Comparison of ENCODE assay signal across 20 cellular contexts in genomic region chr13:46359731-46360130, GRCh38. TPM values are rescaled to one million over a fixed set of nuclear protein-coding genes. Genes with fewer than 3 reads are reported as not detected.
A peak's percentile ranks its signal among the peaks of the same experiment; 100 is the strongest.
DNase-seq lines count a peak whose midpoint lies in the region; ATAC-seq and TF ChIP-seq lines count a peak whose summit lies in the region.
"Had no signal": no experiment of that assay in that cellular context is flagged by ENCODE, and none has a peak within 500 bp of the region (broad histone marks: within the 10 kb centered on the region; RNA-seq: fewer than 3 reads in every experiment).

No MANE protein-coding gene starts in this region.

- H3K27me3 ChIP-seq in brain microvascular endothelial cell (replicated peaks), result no peaks in the 10 kb centered on the region
- H3K27me3 ChIP-seq in vagina, result no peaks in the 10 kb centered on the region
- H3K27me3 ChIP-seq: Peyer's patch, spleen had no signal

- peak in 1 of 2 donors; percentile 50 for ATAC-seq in natural killer cell treated with Interleukin-12 subunit alpha and Interleukin-12 subunit beta and Interleukin-15 and Interleukin-18, amount 100 ng/mL, for 72 hours
- ATAC-seq in natural killer cell, result no peak
- ATAC-seq in GM21515 (IDR thresholded peaks at IDR 0.05; ENCODE audit: unreplicated experiment), result no peak
- ATAC-seq: naive thymus-derived CD4-positive, alpha-beta T cell had no signal

- no peaks in the 10 kb centered on the region for H3K4me1 ChIP-seq in vagina
- H3K4me1 ChIP-seq: Peyer's patch had no signal

- TF ChIP-seq CTCF in natural killer cell (IDR thresholded peaks at IDR 0.05) (no peak), brain microvascular endothelial cell (IDR thresholded peaks at IDR 0.05; ENCODE audit: low read depth, low read length, missing control alignments) (no peak), vagina (IDR thresholded peaks at IDR 0.05) (no peak)

- no peak overlapping the region for H3K4me3 ChIP-seq in brain microvascular endothelial cell (ENCODE audit: low read depth, low read length)
- H3K4me3 ChIP-seq in vagina, result no peak overlapping the region
- H3K4me3 ChIP-seq: Peyer's patch, spleen had no signal

- H3K9me3 Mint-ChIP-seq in natural killer cell treated with Interleukin-12 subunit alpha and Interleukin-12 subunit beta and Interleukin-15 and Interleukin-18, amount 100 ng/mL, for 72 hours, result peaks cover under 1% of the 10 kb centered on the region
- H3K9me3 Mint-ChIP-seq in natural killer cell, result no peaks in the 10 kb centered on the region
- H3K9me3 Mint-ChIP-seq: CD8-positive, alpha-beta memory T cell had no signal

- H3K27ac ChIP-seq in brain microvascular endothelial cell (no peak overlapping the region), vagina (peak overlapping the region; percentile 34)
- H3K27ac ChIP-seq: Peyer's patch, spleen, VCaP had no signal

- peak overlapping the region; percentile 63 for H3K4me3 Mint-ChIP-seq in natural killer cell treated with Interleukin-12 subunit alpha and Interleukin-12 subunit beta and Interleukin-15 and Interleukin-18, amount 100 ng/mL, for 72 hours
- no peak overlapping the region for H3K4me3 Mint-ChIP-seq in natural killer cell
- H3K4me3 Mint-ChIP-seq: activated CD4-positive, alpha-beta memory T cell treated with anti-CD3 and anti-CD28 coated beads for 36 hours; activated T-helper 1 cell treated with anti-CD3 and anti-CD28 coated beads, Interleukin-12 subunit alpha, Interleukin-12 subunit beta, Interleukin-2, Interleukin-4 antibody, amounts not matched to agents 30 ng/mL and 10 ng/mL and 1 ng/mL, durations not matched to agents 14 hours and 24 hours and 36 hours; CD8-positive, alpha-beta memory T cell; naive thymus-derived CD4-positive, alpha-beta T cell had no signal

- no peak for TF ChIP-seq POLR2A in vagina (IDR thresholded peaks at IDR 0.05)

- no peaks in the 10 kb centered on the region for H3K9me3 ChIP-seq in vagina
- H3K9me3 ChIP-seq: Peyer's patch, spleen had no signal

- H3K36me3 ChIP-seq in brain microvascular endothelial cell (replicated peaks) (no peaks in the 10 kb centered on the region), vagina (no peaks in the 10 kb centered on the region)

- H3K36me3 Mint-ChIP-seq in natural killer cell treated with Interleukin-12 subunit alpha and Interleukin-12 subunit beta and Interleukin-15 and Interleukin-18, amount 100 ng/mL, for 72 hours, result peaks cover 17% of the 10 kb centered on the region
- no peaks in the 10 kb centered on the region for H3K36me3 Mint-ChIP-seq in natural killer cell
- H3K36me3 Mint-ChIP-seq: activated CD4-positive, alpha-beta memory T cell treated with anti-CD3 and anti-CD28 coated beads for 36 hours; CD8-positive, alpha-beta memory T cell had no signal

- DNase-seq in natural killer cell treated with Interleukin-12 subunit alpha and Interleukin-12 subunit beta and Interleukin-15 and Interleukin-18, amount 100 ng/mL, for 72 hours (ENCODE audit: low spot score), result no peak
- DNase-seq in natural killer cell (no peak), brain microvascular endothelial cell (peak; percentile 14), kidney tubule cell (ENCODE audit: low spot score) (peak; percentile 8), vagina (ENCODE audit: extremely low spot score in 2 of 2) (no peak), DMS53 treated with DMSO at 0.1 percent for 48 hours (lab: John Stamatoyannopoulos, UW; ENCODE audit: unreplicated experiment) (no peak), NOMO-1 (lab: John Stamatoyannopoulos, UW; ENCODE audit: unreplicated experiment in 2 of 2) (no peak)
- DNase-seq: activated CD4-positive, alpha-beta memory T cell treated with anti-CD3 and anti-CD28 coated beads for 36 hours; CD8-positive, alpha-beta memory T cell; KG1; naive thymus-derived CD4-positive, alpha-beta T cell; NCI-H1048; NCI-H748 treated with DMSO at 0.1 percent for 48 hours; Peyer's patch; spleen; stimulated activated naive CD4-positive, alpha-beta T cell had no signal

- H3K27me3 Mint-ChIP-seq in natural killer cell treated with Interleukin-12 subunit alpha and Interleukin-12 subunit beta and Interleukin-15 and Interleukin-18, amount 100 ng/mL, for 72 hours, result no peaks in the 10 kb centered on the region
- H3K27me3 Mint-ChIP-seq in natural killer cell (ENCODE audit: low read depth in 2 of 2), result peaks cover 0 to 2% of the 10 kb centered on the region in 2 donors

- peak overlapping the region; percentile 69 to 80 for H3K27ac Mint-ChIP-seq in natural killer cell treated with Interleukin-12 subunit alpha and Interleukin-12 subunit beta and Interleukin-15 and Interleukin-18, amount 100 ng/mL, for 72 hours
- no peak overlapping the region for H3K27ac Mint-ChIP-seq in natural killer cell
- H3K27ac Mint-ChIP-seq: activated CD4-positive, alpha-beta memory T cell treated with anti-CD3 and anti-CD28 coated beads for 36 hours; activated T-helper 1 cell treated with anti-CD3 and anti-CD28 coated beads, Interleukin-12 subunit alpha, Interleukin-12 subunit beta, Interleukin-2, Interleukin-4 antibody, amounts not matched to agents 30 ng/mL and 10 ng/mL and 1 ng/mL, durations not matched to agents 14 hours and 24 hours and 36 hours; CD8-positive, alpha-beta memory T cell; naive thymus-derived CD4-positive, alpha-beta T cell had no signal

- peaks cover 22 to 29% of the 10 kb centered on the region in 2 donors for H3K4me1 Mint-ChIP-seq in natural killer cell treated with Interleukin-12 subunit alpha and Interleukin-12 subunit beta and Interleukin-15 and Interleukin-18, amount 100 ng/mL, for 72 hours (ENCODE audit: low read depth in 2 of 2)
- peaks cover 3% of the 10 kb centered on the region in 2 donors for H3K4me1 Mint-ChIP-seq in natural killer cell

- in situ Hi-C loops in brain microvascular endothelial cell (cut with HindIII; ENCODE audit: low pct_ligation_motif_present, low sequenced_read_pairs), result no loop called here

- intact Hi-C loops in natural killer cell (cut with micrococcal nuclease) (no loop called here), vagina (cut with DNase I) (no loop called here)

RNA-seq across cellular contexts. Expression of gene RUBCNL, which starts 27.3 kb away (rescaled TPM):
- total RNA-seq in natural killer cell treated with Interleukin-12 subunit alpha and Interleukin-12 subunit beta and Interleukin-15 and Interleukin-18, amount 100 ng/mL, for 72 hours, result 1 to 10 TPM; 2.0 to 3.0 TPM
- total RNA-seq in natural killer cell (1 to 10 TPM; 1.6 to 2.3 (median 2.1) TPM), vagina (1.7 TPM)
- total RNA-seq: CD8-positive, alpha-beta memory T cell; Daoy had no signal

Comparison
In these comparisons a context has a peak if more than half of its experiments do, and no peak if none do; other contexts are left out.
1. H3K27ac Mint-ChIP-seq: peak in natural killer cell treated with Interleukin-12 subunit alpha and Interleukin-12 subunit beta and Interleukin-15 and Interleukin-18, amount 100 ng/mL, for 72 hours (2 of 2); none in natural killer cell (0 of 2).
2. DNase-seq: peak in brain microvascular endothelial cell (single experiment) and kidney tubule cell (single experiment); none in natural killer cell treated with Interleukin-12 subunit alpha and Interleukin-12 subunit beta and Interleukin-15 and Interleukin-18, amount 100 ng/mL, for 72 hours (single experiment), natural killer cell (single experiment), vagina (0 of 2), DMS53 treated with DMSO at 0.1 percent for 48 hours (single experiment) and NOMO-1 (0 of 2).